In genomic region chr15:63610209-63610841, GRCh38 we compare ENCODE assay signal across 8 cellular contexts. TPM values are rescaled to one million over a fixed set of nuclear protein-coding genes. Genes with fewer than 3 reads are reported as not detected.
DNase-seq lines count a peak whose midpoint lies in the region; ATAC-seq and FAIRE-seq lines count a peak whose summit lies in the region.

No MANE protein-coding gene starts in this region.

- peaks cover 27% of the 10 kb centered on the region for H3K4me1 ChIP-seq in effector memory CD4-positive, alpha-beta T cell (ENCODE audit: control insufficient read depth, insufficient read depth, low read length, poor library complexity, severe bottlenecking)
- H3K4me1 ChIP-seq in mesodermal cell (ENCODE audit: control insufficient read depth, insufficient read depth, low read length, poor library complexity, severe bottlenecking), result peaks cover 8% of the 10 kb centered on the region

- peak overlapping the region; percentile 86 for H3K27ac Mint-ChIP-seq in activated CD4-positive, alpha-beta memory T cell treated with anti-CD3 and anti-CD28 coated beads for 36 hours

- H3K27me3 Mint-ChIP-seq in activated CD4-positive, alpha-beta memory T cell treated with anti-CD3 and anti-CD28 coated beads for 36 hours, result no peaks in the 10 kb centered on the region

- WGBS in mesodermal cell (ENCODE audit: insufficient coverage in 2 of 2), 2 experiments, result 26 to 40% methylated on average over 4 to 6 of the region's 6 CpGs

- H3K27me3 ChIP-seq in effector memory CD4-positive, alpha-beta T cell (replicated peaks; ENCODE audit: control insufficient read depth, insufficient read depth, low read length, poor library complexity, severe bottlenecking), result no peaks in the 10 kb centered on the region

- H3K27ac ChIP-seq in effector memory CD4-positive, alpha-beta T cell (ENCODE audit: insufficient read depth, low read length, poor library complexity, severe bottlenecking), result peak overlapping the region; percentile 53
- H3K27ac ChIP-seq in mesodermal cell (ENCODE audit: low read depth, low read length, severe bottlenecking), result peak overlapping the region; percentile 80

- FAIRE-seq in A204.1 (lab: Jason Lieb, UNC), result peak; percentile 69
- FAIRE-seq in GM18507 (lab: Jason Lieb, UNC), result peak; percentile 94

- H3K4me3 ChIP-seq in effector memory CD4-positive, alpha-beta T cell (ENCODE audit: insufficient read depth, low read depth, low read length, poor library complexity, severe bottlenecking), result no peak overlapping the region
- no peak overlapping the region for H3K4me3 ChIP-seq in mesodermal cell (ENCODE audit: extremely low read depth, insufficient read depth, low read length, poor library complexity, severe bottlenecking)

- DNase-seq in GM18507 (ENCODE audit: extremely low spot score, insufficient read length, low read depth) (peak; percentile 58), NCI-H82 treated with DMSO at 0.1 percent for 48 hours (lab: John Stamatoyannopoulos, UW; ENCODE audit: unreplicated experiment) (peak; percentile 96)
- peak; percentile 89 for DNase-seq in activated CD4-positive, alpha-beta memory T cell treated with anti-CD3 and anti-CD28 coated beads for 36 hours
- DNase-seq in effector memory CD4-positive, alpha-beta T cell, result peak; percentile 31 to 50 (median 49)
- peak; percentile 50 for DNase-seq in stimulated activated CD8-positive, alpha-beta memory T cell treated with anti-CD3 and anti-CD28 coated beads, Interleukin-15, amount 100 ng/mL, for 1 hour (ENCODE audit: low read depth)

- POLR2A ChIA-PET in activated CD4-positive, alpha-beta memory T cell treated with anti-CD3 and anti-CD28 coated beads for 36 hours (lab: Charles Lee), result interaction anchor here (0.6 to 1.2 kb wide), 5 partner anchors 9 to 577 kb away, joined by 3 to 4 read pairs (median 3); no protein-coding TSS in a partner anchor

- H3K36me3 ChIP-seq in effector memory CD4-positive, alpha-beta T cell (ENCODE audit: control insufficient read depth, insufficient read depth, low read length), result peaks cover 37% of the 10 kb centered on the region
- peaks cover 65% of the 10 kb centered on the region for H3K36me3 ChIP-seq in mesodermal cell (ENCODE audit: control insufficient read depth, insufficient read depth, low read length)

- ATAC-seq in HG03521 (IDR thresholded peaks at IDR 0.05; ENCODE audit: unreplicated experiment), result peak; percentile 60

- no peaks in the 10 kb centered on the region for H3K9me3 ChIP-seq in effector memory CD4-positive, alpha-beta T cell (ENCODE audit: control insufficient read depth, low read length)
- no peaks in the 10 kb centered on the region for H3K9me3 ChIP-seq in mesodermal cell (ENCODE audit: control insufficient read depth, low read length)

- peaks cover 31% of the 10 kb centered on the region for H3K4me1 Mint-ChIP-seq in activated CD4-positive, alpha-beta memory T cell treated with anti-CD3 and anti-CD28 coated beads for 36 hours (ENCODE audit: low read depth)

- H3K9me3 Mint-ChIP-seq in activated CD4-positive, alpha-beta memory T cell treated with anti-CD3 and anti-CD28 coated beads for 36 hours, result no peaks in the 10 kb centered on the region

- CTCF ChIA-PET in activated CD4-positive, alpha-beta memory T cell treated with anti-CD3 and anti-CD28 coated beads for 36 hours (lab: Charles Lee), result interaction anchor here (0.6 to 4.5 kb wide), 51 partner anchors 10 to 544 kb away, joined by 3 to 38 read pairs (median 4); partner anchors contain the start of genes DAPK2, FBXL22 and HERC1

- intact Hi-C loops in activated CD4-positive, alpha-beta memory T cell treated with anti-CD3 and anti-CD28 coated beads for 36 hours (cut with micrococcal nuclease), result loop anchor here (1.0 to 5.0 kb wide), 7 partner anchors 57 to 457 kb away; partner anchors contain the start of gene HERC1

- peaks cover 15% of the 10 kb centered on the region for H3K36me3 Mint-ChIP-seq in activated CD4-positive, alpha-beta memory T cell treated with anti-CD3 and anti-CD28 coated beads for 36 hours

- H3K4me3 Mint-ChIP-seq in activated CD4-positive, alpha-beta memory T cell treated with anti-CD3 and anti-CD28 coated beads for 36 hours, result no peak overlapping the region

RNA-seq across cellular contexts. Expression of gene FBXL22, which starts 13.1 kb away (rescaled TPM):
- under 1 TPM; 0.48 to 0.74 TPM for total RNA-seq in activated CD4-positive, alpha-beta memory T cell treated with anti-CD3 and anti-CD28 coated beads for 36 hours
- not detected for polyA plus RNA-seq in mesodermal cell (2013, experiment 1 of 2)
- not detected for polyA plus RNA-seq in mesodermal cell (2013, experiment 2 of 2)
